ENCODE assay signal across 22 cellular contexts in the genomic region with DNA sequence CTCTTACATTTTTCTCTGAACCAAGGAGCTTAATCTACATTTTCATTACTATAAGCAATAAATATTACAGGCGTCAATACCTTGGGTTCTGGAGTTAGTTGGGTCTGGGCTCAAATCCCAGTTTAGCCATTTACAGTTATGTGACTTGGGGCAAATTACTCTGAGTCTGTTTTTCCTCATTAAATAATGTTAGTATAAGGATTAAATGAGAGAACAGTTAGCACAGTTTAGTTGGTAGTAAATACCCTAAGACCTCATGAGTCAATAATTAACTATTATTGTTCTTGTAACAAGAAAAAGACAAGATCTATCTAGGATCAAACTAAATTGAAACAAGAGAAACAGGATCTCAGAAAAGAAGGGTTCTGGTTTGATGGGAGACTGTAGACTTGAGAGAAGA. TPM values are rescaled to one million over a fixed set of nuclear protein-coding genes. Genes with fewer than 3 reads are reported as not detected.
DNase-seq lines count a peak whose midpoint lies in the region; ATAC-seq and TF ChIP-seq lines count a peak whose summit lies in the region.
"Had no signal": no experiment of that assay in that cellular context is flagged by ENCODE, and none has a peak within 500 bp of the region (broad histone marks: within the 10 kb centered on the region; RNA-seq: fewer than 3 reads in every experiment).

No MANE protein-coding gene starts in this region.

- H3K9me3 Mint-ChIP-seq in progenitor cell of endocrine pancreas (ENCODE audit: low read depth), result no peaks in the 10 kb centered on the region
- H3K9me3 Mint-ChIP-seq: activated T-cell treated with anti-CD3 and anti-CD28 coated beads, Interleukin-2, amount 50 U/mL, for 4 hours had no signal

- DNase-seq in RWPE2 (ENCODE audit: low spot score) (no peak), esophagus squamous epithelium (lab: John Stamatoyannopoulos, UW) (no peak), progenitor cell of endocrine pancreas (ENCODE audit: low spot score, unreplicated experiment) (no peak), DMS79 (lab: John Stamatoyannopoulos, UW) (no peak), hepatic stellate cell (ENCODE audit: low spot score) (no peak), foreskin fibroblast (no peak), DMS 273 (lab: John Stamatoyannopoulos, UW; ENCODE audit: unreplicated experiment) (no peak)
- DNase-seq: activated naive CD4-positive, alpha-beta T cell treated with Interleukin-2 at 50 U/mL for 16 hours; activated T-cell treated with anti-CD3 and anti-CD28 coated beads, Interleukin-2, amount 50 U/mL, for 4 hours; anterior cingulate cortex; cerebellar nuclear complex; effector CD4-positive, alpha-beta T cell; glutamatergic neuron; NCI-H1105; nucleus accumbens; right cardiac atrium had no signal

- H3K4me1 ChIP-seq in RWPE2 (ENCODE audit: insufficient read depth, poor library complexity, severe bottlenecking) (peaks cover 48% of the 10 kb centered on the region), esophagus squamous epithelium (peaks cover 10 to 86% (median 23%) of the 10 kb centered on the region in 3 donors)

- intact Hi-C loops in esophagus squamous epithelium (cut with DNase I), result no loop called here

- peak overlapping the region; percentile 17 for H3K4me3 Mint-ChIP-seq in progenitor cell of endocrine pancreas (ENCODE audit: low read depth)
- H3K4me3 Mint-ChIP-seq: activated T-cell treated with anti-CD3 and anti-CD28 coated beads, Interleukin-2, amount 50 U/mL, for 4 hours; B cell had no signal

- H3K36me3 Mint-ChIP-seq in progenitor cell of endocrine pancreas (ENCODE audit: insufficient read depth), result peaks cover 21% of the 10 kb centered on the region

- H3K27me3 Mint-ChIP-seq in progenitor cell of endocrine pancreas, result no peaks in the 10 kb centered on the region

- no peak for TF ChIP-seq CTCF in RWPE2 (IDR thresholded peaks at IDR 0.05; ENCODE audit: poor library complexity, severe bottlenecking)
- TF ChIP-seq CTCF in esophagus squamous epithelium (IDR thresholded peaks at IDR 0.05), result no peak
- no peak for TF ChIP-seq CTCF in progenitor cell of endocrine pancreas (IDR thresholded peaks at IDR 0.05; ENCODE audit: unreplicated experiment)
- TF ChIP-seq CTCF in foreskin fibroblast (IDR thresholded peaks at IDR 0.05; ENCODE audit: low read depth, low read length), result no peak

- H3K27ac ChIP-seq in RWPE2 (ENCODE audit: poor library complexity, severe bottlenecking) (peak overlapping the region; percentile 97), esophagus squamous epithelium (peak overlapping the region; percentile 85 to 98 (median 96))

- TF ChIP-seq POLR2A in esophagus squamous epithelium (IDR thresholded peaks at IDR 0.05), result no peak

- WGBS in esophagus squamous epithelium, 2 donors, result 47 to 53% methylated on average over 1 of the region's 1 CpG

- no peak overlapping the region for H3K27ac Mint-ChIP-seq in progenitor cell of endocrine pancreas
- H3K27ac Mint-ChIP-seq: B cell had no signal

- ATAC-seq in RWPE2 (ENCODE audit: low read depth), result no peak
- ATAC-seq: activated CD4-positive, CD25-positive, alpha-beta regulatory T cell treated with anti-CD3 and anti-CD28 coated beads, Interleukin-2, amount 50 U/mL, for 24 hours; activated T-cell treated with anti-CD3 and anti-CD28 coated beads, Interleukin-2, amount 50 U/mL, for 4 hours; right cardiac atrium had no signal

- H3K4me3 ChIP-seq in RWPE2 (ENCODE audit: severe bottlenecking) (peak overlapping the region; percentile 2), esophagus squamous epithelium (peak overlapping the region in 3 of 4 donors; percentile 24 to 37 (median 33)), foreskin fibroblast (ENCODE audit: low read depth in 1 of 2, low read length in 2 of 2) (no peak overlapping the region)

- H3K4me1 Mint-ChIP-seq in progenitor cell of endocrine pancreas (ENCODE audit: low read depth), result peaks cover 78% of the 10 kb centered on the region
- H3K4me1 Mint-ChIP-seq: B cell had no signal

- no peaks in the 10 kb centered on the region for H3K9me3 ChIP-seq in RWPE2 (ENCODE audit: severe bottlenecking)
- no peaks in the 10 kb centered on the region for H3K9me3 ChIP-seq in esophagus squamous epithelium

- peaks cover 75% of the 10 kb centered on the region for H3K36me3 ChIP-seq in RWPE2 (ENCODE audit: low read depth)
- H3K36me3 ChIP-seq in esophagus squamous epithelium, result peaks cover 0 to 27% (median 0%) of the 10 kb centered on the region in 3 donors

- no peaks in the 10 kb centered on the region for H3K27me3 ChIP-seq in RWPE2 (ENCODE audit: insufficient read depth, poor library complexity, severe bottlenecking)
- peaks cover 0 to 8% (median 0%) of the 10 kb centered on the region in 4 donors for H3K27me3 ChIP-seq in esophagus squamous epithelium

RNA-seq across cellular contexts. Expression of a gene that starts 4.6 kb away (rescaled TPM):
- total RNA-seq in esophagus squamous epithelium (100 to 1,000 TPM in 1 of 4 donors, 10 to 100 TPM in 3; 52.8 to 173 (median 86.4) TPM), progenitor cell of endocrine pancreas (31.3 and 31.9 TPM in 2 replicates)
- total RNA-seq: B cell, fibroblast of lung, NCI-H460 had no signal

RNA-seq across cellular contexts. Expression of a gene that starts 23.1 kb away (rescaled TPM):
- total RNA-seq in esophagus squamous epithelium (10 to 100 TPM in 3 of 4 donors, 1 to 10 TPM in 1; 9.6 to 32.0 (median 22.9) TPM), progenitor cell of endocrine pancreas (8.7 and 8.8 TPM in 2 replicates)

RNA-seq across cellular contexts. Expression of a gene that starts 25.2 kb away (rescaled TPM):
- total RNA-seq in esophagus squamous epithelium, result 10 to 100 TPM in 3 of 4 donors, 1 to 10 TPM in 1; 9.4 to 28.7 (median 12.3) TPM
- total RNA-seq in progenitor cell of endocrine pancreas, result 9.6 and 10.6 TPM in 2 replicates

RNA-seq across cellular contexts. Expression of a gene that starts 57.7 kb away (rescaled TPM):
- total RNA-seq in esophagus squamous epithelium (not detected), progenitor cell of endocrine pancreas (not detected in 2 replicates)
- total RNA-seq: activated T-cell treated with anti-CD3 and anti-CD28 coated beads, Interleukin-2, amount 50 U/mL, for 4 hours; B cell; fibroblast of lung; LHCN-M2; NCI-H460; right cardiac atrium; temporal lobe had no signal

Comparison
In these comparisons a context has a peak if more than half of its experiments do, and no peak if none do; other contexts are left out.
1. H3K4me3 ChIP-seq: peak in RWPE2 (single experiment) and esophagus squamous epithelium (3 of 4); none in foreskin fibroblast (0 of 2).